22 cellular contexts compared by ENCODE assay signal in the genomic region with DNA sequence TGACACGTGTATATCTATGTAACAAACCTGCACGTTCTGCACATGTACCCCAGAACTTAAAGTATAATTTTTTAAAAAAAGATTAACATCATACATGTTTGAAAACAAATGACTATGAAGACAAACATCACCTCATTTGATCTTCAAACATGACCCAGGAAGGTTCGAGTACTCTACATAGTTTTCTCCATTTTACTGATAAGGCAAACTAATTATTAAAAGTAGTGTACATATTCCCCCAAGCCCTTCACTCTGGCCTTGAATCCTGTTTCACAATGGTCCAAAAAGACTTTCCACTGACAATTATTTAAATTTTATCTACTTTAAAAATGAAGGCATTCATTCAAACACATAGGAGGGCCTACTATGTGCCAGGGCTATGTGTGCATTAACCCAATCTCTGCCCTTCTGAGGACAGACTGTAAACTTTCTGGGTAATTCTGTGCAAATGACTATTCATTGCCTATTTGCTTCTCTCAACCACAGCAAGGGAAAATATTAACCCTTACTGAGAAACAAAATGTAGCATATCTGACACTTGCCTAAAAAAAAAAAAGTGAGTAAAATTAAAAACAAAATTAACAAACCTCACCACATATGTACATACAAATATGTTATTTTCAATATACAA. TPM values are rescaled to one million over a fixed set of nuclear protein-coding genes. Genes with fewer than 3 reads are reported as not detected.
A peak's percentile ranks its signal among the peaks of the same experiment; 100 is the strongest.
DNase-seq lines count a peak whose midpoint lies in the region; ATAC-seq, FAIRE-seq and TF ChIP-seq lines count a peak whose summit lies in the region.
"Had no signal": no experiment of that assay in that cellular context is flagged by ENCODE, and none has a peak within 500 bp of the region (broad histone marks: within the 10 kb centered on the region; RNA-seq: fewer than 3 reads in every experiment).

No MANE protein-coding gene starts in this region.

- TF ChIP-seq RAD21 in K562 (CRISPR knock-in tag; conservative IDR thresholded peaks at IDR 0.05 in 1 of 2, IDR thresholded peaks at IDR 0.05 in 1 of 2) (no peak), liver (IDR thresholded peaks at IDR 0.05) (no peak)

- in situ Hi-C loops in K562 (cut with MboI), result no loop called here

- H4K20me1 ChIP-seq in K562 (replicated peaks; ENCODE audit: control insufficient read depth, insufficient read depth, low read length), result no peaks in the 10 kb centered on the region
- H4K20me1 ChIP-seq: BLaER1 treated with 17β-estradiol and CSF1 and Interleukin-3, amounts not matched to agents 10 nM and 100 nM had no signal

- H3K36me3 ChIP-seq in K562 (ENCODE audit: control insufficient read depth, insufficient read depth, low read length) (peaks cover 8% of the 10 kb centered on the region; the same call in 2 of the 3 replicates), liver (ENCODE audit: control insufficient read depth in 4 of 4, insufficient read depth in 3 of 4, low read depth in 1 of 4, low read length in 3 of 4) (peaks cover 0 to 3% (median 0%) of the 10 kb centered on the region in 4 donors), pancreas (no peaks in the 10 kb centered on the region)
- H3K36me3 ChIP-seq: BLaER1 treated with 17β-estradiol and CSF1 and Interleukin-3, amounts not matched to agents 10 nM and 100 nM had no signal

- H3K9ac ChIP-seq in K562 (ENCODE audit: insufficient read depth in 1 of 2, low read depth in 2 of 2, low read length in 2 of 2), result no peak overlapping the region
- H3K9ac ChIP-seq in liver (ENCODE audit: low read depth in 1 of 2, low read length in 2 of 2), result no peak overlapping the region
- H3K9ac ChIP-seq: BLaER1 treated with 17β-estradiol and CSF1 and Interleukin-3, amounts not matched to agents 10 nM and 100 nM had no signal

- H2AFZ ChIP-seq in K562 (ENCODE audit: low read depth, low read length), result no peak overlapping the region

- no peak overlapping the region for H3K4me3 ChIP-seq in K562
- no peak overlapping the region for H3K4me3 ChIP-seq in liver (ENCODE audit: low read depth in 1 of 3, low read length in 3 of 3)
- H3K4me3 ChIP-seq in pancreas, result no peak overlapping the region
- H3K4me3 ChIP-seq: A549; BLaER1 treated with 17β-estradiol and CSF1 and Interleukin-3, amounts not matched to agents 10 nM and 100 nM had no signal

- peaks cover 0 to 3% of the 10 kb centered on the region in 2 donors for H3K36me3 Mint-ChIP-seq in activated T-cell treated with anti-CD3 and anti-CD28 coated beads, Interleukin-2, amount 50 U/mL, for 72 hours (ENCODE audit: insufficient read depth in 2 of 2)
- H3K36me3 Mint-ChIP-seq in endothelial cell (ENCODE audit: low read depth, unreplicated experiment), result no peaks in the 10 kb centered on the region
- H3K36me3 Mint-ChIP-seq: CD8-positive, alpha-beta T cell had no signal

- no peak overlapping the region for H3K27ac Mint-ChIP-seq in activated T-cell treated with anti-CD3 and anti-CD28 coated beads, Interleukin-2, amount 50 U/mL, for 72 hours
- no peak overlapping the region for H3K27ac Mint-ChIP-seq in endothelial cell (ENCODE audit: unreplicated experiment)
- H3K27ac Mint-ChIP-seq: B cell; CD4-positive, alpha-beta T cell; CD8-positive, alpha-beta T cell had no signal

- H3K4me3 Mint-ChIP-seq in activated T-cell treated with anti-CD3 and anti-CD28 coated beads, Interleukin-2, amount 50 U/mL, for 72 hours, result no peak overlapping the region
- H3K4me3 Mint-ChIP-seq in endothelial cell (ENCODE audit: unreplicated experiment), result no peak overlapping the region
- H3K4me3 Mint-ChIP-seq: B cell; CD4-positive, alpha-beta T cell; CD8-positive, alpha-beta T cell had no signal

- H3K4me1 ChIP-seq in K562 (replicated peaks in 1 of 2; ENCODE audit: control insufficient read depth in 2 of 2, insufficient read depth in 2 of 2, low read length in 2 of 2) (peaks cover 3 to 7% of the 10 kb centered on the region in 2 experiments; a peak in 3 of 5 replicates), liver (ENCODE audit: control insufficient read depth in 4 of 4, insufficient read depth in 4 of 4, low read length in 3 of 4) (peaks cover 0 to 7% (median 5%) of the 10 kb centered on the region in 4 donors), pancreas (peaks cover 0 to 3% (median 0%) of the 10 kb centered on the region in 3 donors)
- H3K4me1 ChIP-seq: A549; BLaER1 treated with 17β-estradiol and CSF1 and Interleukin-3, amounts not matched to agents 10 nM and 100 nM had no signal

- POLR2A ChIA-PET in K562 (lab: Yijun Ruan, JAX), result no interaction called here

- no peaks in the 10 kb centered on the region for H3K4me1 Mint-ChIP-seq in activated T-cell treated with anti-CD3 and anti-CD28 coated beads, Interleukin-2, amount 50 U/mL, for 72 hours (ENCODE audit: low read depth)
- H3K4me1 Mint-ChIP-seq in endothelial cell (ENCODE audit: unreplicated experiment), result no peaks in the 10 kb centered on the region
- H3K4me1 Mint-ChIP-seq: B cell had no signal

- H3K27me3 Mint-ChIP-seq in activated T-cell treated with anti-CD3 and anti-CD28 coated beads, Interleukin-2, amount 50 U/mL, for 72 hours (ENCODE audit: low read depth), result peaks cover 3% of the 10 kb centered on the region
- peaks cover 2% of the 10 kb centered on the region for H3K27me3 Mint-ChIP-seq in endothelial cell (ENCODE audit: unreplicated experiment)

- no peaks in the 10 kb centered on the region for H3K9me3 Mint-ChIP-seq in activated T-cell treated with anti-CD3 and anti-CD28 coated beads, Interleukin-2, amount 50 U/mL, for 72 hours
- no peaks in the 10 kb centered on the region for H3K9me3 Mint-ChIP-seq in endothelial cell (ENCODE audit: unreplicated experiment)

- TF ChIP-seq EP300 in K562 (IDR thresholded peaks at IDR 0.05; ENCODE audit: low read length), result no peak

- H3K27me3 ChIP-seq in K562 (ENCODE audit: control insufficient read depth in 2 of 2, insufficient read depth in 2 of 2, low read length in 2 of 2), result no peaks in the 10 kb centered on the region
- no peaks in the 10 kb centered on the region for H3K27me3 ChIP-seq in liver (ENCODE audit: control insufficient read depth in 4 of 4, insufficient read depth in 4 of 4, low read length in 3 of 4)
- H3K27me3 ChIP-seq in pancreas, result no peaks in the 10 kb centered on the region
- H3K27me3 ChIP-seq: BLaER1 treated with 17β-estradiol and CSF1 and Interleukin-3, amounts not matched to agents 10 nM and 100 nM had no signal

- H3K79me2 ChIP-seq in K562 (ENCODE audit: control insufficient read depth, insufficient read depth, low read length), result peaks cover 48% of the 10 kb centered on the region

- H3K9me3 ChIP-seq in K562 (replicated peaks; ENCODE audit: control insufficient read depth, insufficient read depth, low read depth, low read length) (no peaks in the 10 kb centered on the region), liver (ENCODE audit: control insufficient read depth in 4 of 4, low read length in 3 of 4) (no peaks in the 10 kb centered on the region), pancreas (no peaks in the 10 kb centered on the region)
- H3K9me3 ChIP-seq: A549 had no signal

- intact Hi-C loops in K562 (cut with micrococcal nuclease) (no loop called here), pancreas (cut with DNase I) (no loop called here)

- FAIRE-seq in K562 (lab: Jason Lieb, UNC) (no peak), pancreas (lab: Jason Lieb, UNC) (peak; percentile 56)
- FAIRE-seq: A549, D721Med, GM12891, GM19239 had no signal

- no peak for TF ChIP-seq CTCF in K562 (IDR thresholded peaks at IDR 0.05 in 2 of 3, conservative IDR thresholded peaks at IDR 0.05 in 1 of 3; ENCODE audit: insufficient read depth in 2 of 3, low read depth in 1 of 3, low read length in 3 of 3)
- TF ChIP-seq CTCF in liver (IDR thresholded peaks at IDR 0.05; ENCODE audit: low read depth, low read length, missing input control), result no peak
- no peak for TF ChIP-seq CTCF in pancreas (IDR thresholded peaks at IDR 0.05)
- no peak for TF ChIP-seq CTCF in endothelial cell (IDR thresholded peaks at IDR 0.05; ENCODE audit: unreplicated experiment)

- ATAC-seq in K562 (no peak), left lobe of liver (peak; percentile 33), pancreas (peak in 1 of 4 donors; percentile 48)
- no peak for ATAC-seq in activated T-cell treated with anti-CD3 and anti-CD28 coated beads, Interleukin-2, amount 50 U/mL, for 72 hours (replicated peaks in 1 of 2)
- ATAC-seq: A549; CD8-positive, alpha-beta T cell had no signal

- WGBS in K562 (ENCODE audit: insufficient coverage, low coverage, missing lambda C conversion rate), result 70% methylated on average over 3 of the region's 3 CpGs
- WGBS in liver, result 68% methylated on average over 3 of the region's 3 CpGs
- WGBS in pancreas, 2 donors, result 48 to 50% methylated on average over 3 of the region's 3 CpGs

- BruUV-seq in K562 (replicated peaks; lab: Mats Ljungman, UMichigan), result no TSS peak

- CTCF ChIA-PET in K562 (lab: Yijun Ruan, JAX; ENCODE audit: low intra/inter-chr PET ratio), result no interaction called here

- H3K4me2 ChIP-seq in K562 (ENCODE audit: insufficient read depth, low read length), result no peak overlapping the region
- H3K4me2 ChIP-seq: A549; BLaER1 treated with 17β-estradiol and CSF1 and Interleukin-3, amounts not matched to agents 10 nM and 100 nM had no signal

- no peak for TF ChIP-seq POLR2A in K562 (conservative IDR thresholded peaks at IDR 0.05)

- DNase-seq in K562 (ENCODE audit: extremely low read depth in 1 of 4, low spot score in 3 of 4), result no peak
- DNase-seq in left lobe of liver (ENCODE audit: low spot score), result no peak
- DNase-seq in pancreas, result no peak
- DNase-seq in activated T-cell treated with anti-CD3 and anti-CD28 coated beads, Interleukin-2, amount 50 U/mL, for 72 hours, result no peak
- no peak for DNase-seq in endothelial cell (ENCODE audit: low spot score)
- no peak for DNase-seq in HT-29 (ENCODE audit: low spot score)
- DNase-seq: AML-193; Caco-2; Calu3; CD4-positive, alpha-beta T cell; CD8-positive, alpha-beta T cell; DMS79 treated with DMSO at 0.1 percent for 48 hours; GF-D8 had no signal

- H3K27ac ChIP-seq in K562 (ENCODE audit: extremely low read depth, low read depth, low read length) (no peak overlapping the region), liver (ENCODE audit: low read depth in 1 of 2, low read length in 2 of 2) (no peak overlapping the region), pancreas (no peak overlapping the region)
- H3K27ac ChIP-seq: 22Rv1; A549; BLaER1 treated with 17β-estradiol and CSF1 and Interleukin-3, amounts not matched to agents 10 nM and 100 nM; C4-2B had no signal

- no peaks in the 10 kb centered on the region for H3K9me1 ChIP-seq in K562 (ENCODE audit: control insufficient read depth, insufficient read depth, low read length)

RNA-seq across cellular contexts. Expression of a gene that starts 22.1 kb away (rescaled TPM):
- total RNA-seq in K562 (2011; cell fraction: chromatin; rRNA removed; ENCODE audit: low replicate concordance), result 82.8 and 92.7 TPM in 2 replicates
- total RNA-seq in K562 (2011; cell fraction: nucleolus; rRNA removed), result 45.1 and 54.2 TPM in 2 replicates
- 55.9 and 62.3 TPM in 2 replicates for total RNA-seq in K562 (2011; cell fraction: nucleoplasm; rRNA removed)
- total RNA-seq in K562 (2014; rRNA removed) (8.0 and 14.3 TPM in 2 replicates), K562 (2014; rRNA removed; fragmentation: Illumina TruSeq; extraction: Trizol) (8.3 and 8.5 TPM in 2 replicates), K562 (2015; rRNA removed; fragmentation: Illumina TruSeq; extraction: Trizol) (10.6 and 11.7 TPM in 2 replicates), K562 (2021) (16.5 and 20.4 TPM in 2 replicates), left lobe of liver (32.2 TPM), liver (10 to 100 TPM; 34.1 to 37.7 TPM), pancreas (1 to 10 TPM; 2.3 to 6.0 (median 3.5) TPM), endothelial cell (ENCODE audit: unreplicated experiment) (19.3 TPM)
- polyA plus RNA-seq in K562 (2011; rRNA removed) (12.5 and 13.3 TPM in 2 replicates), K562 (2014; fragmentation: Illumina TruSeq; extraction: Trizol) (11.1 and 11.5 TPM in 2 replicates), K562 (2014; fragmentation: Nextera tagmentation; extraction: Ambion mirVana) (1 to 10 TPM; 1.1 to 1.4 TPM), K562 (2014; rRNA removed) (7.2 and 11.6 TPM in 2 replicates), liver (10 to 100 TPM in 1 of 2 donors, 1 to 10 TPM in 1; 8.0 to 10.1 TPM), pancreas (1 to 10 TPM; 2.0 to 2.3 TPM)
- polyA plus RNA-seq in K562 (2011; cell fraction: cytosol; rRNA removed), result 6.8 and 7.9 TPM in 2 replicates
- 27.2 and 32.0 TPM in 2 replicates for polyA plus RNA-seq in K562 (2011; cell fraction: nucleus; rRNA removed)
- 13.5 and 17.6 TPM in 2 replicates for polyA plus RNA-seq in K562 (2012)
- 20.5 and 32.2 TPM in 2 replicates for polyA minus RNA-seq in K562 (2011; rRNA and poly(A)+ RNA removed)
- 11.3 and 13.2 TPM in 2 replicates for polyA minus RNA-seq in K562 (2011; cell fraction: cytosol; rRNA and poly(A)+ RNA removed)
- polyA minus RNA-seq in K562 (2011; cell fraction: nucleus; rRNA and poly(A)+ RNA removed), result 30.6 and 44.5 TPM in 2 replicates
- total RNA-seq in activated T-cell treated with anti-CD3 and anti-CD28 coated beads, Interleukin-2, amount 50 U/mL, for 72 hours, result 1 to 10 TPM; 2.3 to 3.0 TPM
- total RNA-seq in HT-29 (2014; rRNA removed; shearing (Covaris generic)), result 6.9 and 7.6 TPM in 2 replicates

RNA-seq across cellular contexts. Expression of a gene that starts 23.1 kb away (rescaled TPM):
- total RNA-seq in K562 (2011; cell fraction: chromatin; rRNA removed; ENCODE audit: low replicate concordance), result 24.6 and 59.2 TPM in 2 replicates
- 15.5 and 17.4 TPM in 2 replicates for total RNA-seq in K562 (2011; cell fraction: nucleolus; rRNA removed)
- 27.4 and 33.8 TPM in 2 replicates for total RNA-seq in K562 (2011; cell fraction: nucleoplasm; rRNA removed)
- total RNA-seq in K562 (2014; rRNA removed) (7.3 and 8.1 TPM in 2 replicates), K562 (2014; rRNA removed; fragmentation: Illumina TruSeq; extraction: Trizol) (16.6 and 18.7 TPM in 2 replicates), K562 (2015; rRNA removed; fragmentation: Illumina TruSeq; extraction: Trizol) (11.8 and 12.3 TPM in 2 replicates), K562 (2021) (19.2 and 19.6 TPM in 2 replicates), left lobe of liver (25.4 TPM), liver (10 to 100 TPM; 14.3 to 34.5 TPM), pancreas (10 to 100 TPM; 11.8 to 22.1 (median 17.6) TPM), endothelial cell (ENCODE audit: unreplicated experiment) (44.7 TPM)
- polyA plus RNA-seq in K562 (2011; rRNA removed) (9.9 and 17.2 TPM in 2 replicates), K562 (2014; fragmentation: Illumina TruSeq; extraction: Trizol) (9.3 and 11.2 TPM in 2 replicates), K562 (2014; fragmentation: Nextera tagmentation; extraction: Ambion mirVana) (10 to 100 TPM; 16.3 to 19.1 TPM), K562 (2014; rRNA removed) (7.4 and 8.2 TPM in 2 replicates), liver (1 to 10 TPM; 5.4 to 9.5 TPM), pancreas (1 to 10 TPM; 2.5 to 3.1 TPM)
- 2.0 and 6.6 TPM in 2 replicates for polyA plus RNA-seq in K562 (2011; cell fraction: cytosol; rRNA removed)
- 7.9 and 8.6 TPM in 2 replicates for polyA plus RNA-seq in K562 (2011; cell fraction: nucleus; rRNA removed)
- 6.5 and 12.9 TPM in 2 replicates for polyA plus RNA-seq in K562 (2012)
- polyA minus RNA-seq in K562 (2011; rRNA and poly(A)+ RNA removed), result 22.2 and 25.3 TPM in 2 replicates
- 7.9 and 8.8 TPM in 2 replicates for polyA minus RNA-seq in K562 (2011; cell fraction: cytosol; rRNA and poly(A)+ RNA removed)
- polyA minus RNA-seq in K562 (2011; cell fraction: nucleus; rRNA and poly(A)+ RNA removed), result 12.7 and 22.5 TPM in 2 replicates
- total RNA-seq in activated T-cell treated with anti-CD3 and anti-CD28 coated beads, Interleukin-2, amount 50 U/mL, for 72 hours, result 10 to 100 TPM; 22.5 to 26.5 TPM
- 11.6 and 14.8 TPM in 2 replicates for total RNA-seq in HT-29 (2014; rRNA removed; shearing (Covaris generic))

RNA-seq across cellular contexts. Expression of a gene that starts 35.4 kb away (rescaled TPM):
- total RNA-seq in K562 (2011; cell fraction: chromatin; rRNA removed; ENCODE audit: low replicate concordance), result 5.7 and 21.4 TPM in 2 replicates
- 4.5 and 7.4 TPM in 2 replicates for total RNA-seq in K562 (2011; cell fraction: nucleolus; rRNA removed)
- total RNA-seq in K562 (2011; cell fraction: nucleoplasm; rRNA removed), result 11.3 and 17.3 TPM in 2 replicates
- total RNA-seq in K562 (2014; rRNA removed) (5.7 TPM in 2 replicates), K562 (2014; rRNA removed; fragmentation: Illumina TruSeq; extraction: Trizol) (8.6 and 9.4 TPM in 2 replicates), K562 (2015; rRNA removed; fragmentation: Illumina TruSeq; extraction: Trizol) (8.1 and 8.5 TPM in 2 replicates), K562 (2021) (6.0 and 6.1 TPM in 2 replicates), left lobe of liver (7.9 TPM), liver (10 to 100 TPM; 13.1 to 18.7 TPM), pancreas (1 to 10 TPM; 4.4 to 10.0 (median 7.4) TPM), endothelial cell (ENCODE audit: unreplicated experiment) (16.8 TPM)
- polyA plus RNA-seq in K562 (2011; rRNA removed) (8.9 and 10.3 TPM in 2 replicates), K562 (2014; fragmentation: Illumina TruSeq; extraction: Trizol) (7.1 and 8.2 TPM in 2 replicates), K562 (2014; fragmentation: Nextera tagmentation; extraction: Ambion mirVana) (1 to 10 TPM; 3.4 to 3.9 TPM), K562 (2014; rRNA removed) (4.9 and 5.0 TPM in 2 replicates), liver (1 to 10 TPM; 5.8 to 6.1 TPM), pancreas (1 to 10 TPM; 1.7 to 5.0 TPM)
- polyA plus RNA-seq in K562 (2011; cell fraction: cytosol; rRNA removed), result 2.4 and 5.3 TPM in 2 replicates
- 3.2 and 4.1 TPM in 2 replicates for polyA plus RNA-seq in K562 (2011; cell fraction: nucleus; rRNA removed)
- 5.2 and 5.7 TPM in 2 replicates for polyA plus RNA-seq in K562 (2012)
- 16.2 and 17.5 TPM in 2 replicates for polyA minus RNA-seq in K562 (2011; rRNA and poly(A)+ RNA removed)
- 5.3 and 7.8 TPM in 2 replicates for polyA minus RNA-seq in K562 (2011; cell fraction: cytosol; rRNA and poly(A)+ RNA removed)
- polyA minus RNA-seq in K562 (2011; cell fraction: nucleus; rRNA and poly(A)+ RNA removed), result 3.1 and 5.4 TPM in 2 replicates
- total RNA-seq in activated T-cell treated with anti-CD3 and anti-CD28 coated beads, Interleukin-2, amount 50 U/mL, for 72 hours, result 10 to 100 TPM; 10.0 to 10.4 TPM
- 5.5 and 6.5 TPM in 2 replicates for total RNA-seq in HT-29 (2014; rRNA removed; shearing (Covaris generic))
